In the genomic region with DNA sequence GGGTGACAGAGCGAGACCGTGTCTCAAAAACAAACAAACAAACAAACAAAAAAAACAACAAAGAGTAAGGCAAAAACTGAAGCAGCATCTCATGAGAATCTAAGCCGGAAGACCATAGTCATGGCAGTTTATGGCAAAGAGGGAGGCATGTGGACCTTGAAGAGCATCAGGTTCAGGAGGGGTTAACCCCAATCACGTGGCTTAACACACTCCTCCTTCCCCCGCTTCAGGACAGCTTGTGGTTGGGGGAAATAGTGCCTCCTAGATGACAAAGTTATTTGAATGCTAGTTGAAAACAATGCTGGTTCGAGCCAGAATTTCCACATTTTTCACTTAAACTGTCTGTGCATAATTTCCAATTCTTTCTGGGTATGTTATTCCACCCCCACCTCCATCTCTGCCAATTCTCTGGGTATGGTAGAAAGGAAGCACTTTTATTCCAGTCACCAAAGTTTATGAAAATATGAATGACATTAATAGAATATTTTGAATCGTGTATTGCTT, we compare ENCODE assay signal across 23 cellular contexts. TPM values are rescaled to one million over a fixed set of nuclear protein-coding genes. Genes with fewer than 3 reads are reported as not detected.
"Had no signal": no experiment of that assay in that cellular context is flagged by ENCODE, and none has a peak within 500 bp of the region (broad histone marks: within the 10 kb centered on the region; RNA-seq: fewer than 3 reads in every experiment).

No MANE protein-coding gene starts in this region.

- H3K27me3 ChIP-seq: foreskin keratinocyte, right atrium auricular region, suprapubic skin, upper lobe of right lung had no signal

- ATAC-seq: activated CD8-positive, alpha-beta memory T cell treated with anti-CD3 and anti-CD28 coated beads, Interleukin-2, amount 10 ng/mL, durations not matched to agents 7 days and 5 days; foreskin keratinocyte; natural killer cell treated with Interleukin-12 subunit alpha and Interleukin-12 subunit beta and Interleukin-15 and Interleukin-18, amount 100 ng/mL, for 72 hours; T-helper 17 cell; upper lobe of right lung had no signal

- H3K4me3 ChIP-seq: breast epithelium, right atrium auricular region, suprapubic skin, upper lobe of right lung had no signal

- H3K4me3 Mint-ChIP-seq: activated CD8-positive, alpha-beta memory T cell treated with anti-CD3 and anti-CD28 coated beads, Interleukin-2, amount 10 ng/mL, durations not matched to agents 7 days and 5 days; activated naive CD8-positive, alpha-beta T cell; activated T-cell treated with anti-CD3 and anti-CD28 coated beads, Interleukin-2, amount 50 U/mL, for 24 hours; dendritic cell treated with granulocyte-macrophage colony-stimulating factor and Interleukin-4, amounts not matched to agents 40 ng/mL and 50 ng/mL, for 4 days; immature natural killer cell; natural killer cell treated with Interleukin-12 subunit alpha and Interleukin-12 subunit beta and Interleukin-15 and Interleukin-18, amount 100 ng/mL, for 72 hours; T-helper 17 cell had no signal

- H3K36me3 ChIP-seq: breast epithelium, right atrium auricular region, suprapubic skin, upper lobe of right lung had no signal

- H3K9me3 ChIP-seq: breast epithelium, right atrium auricular region, suprapubic skin, upper lobe of right lung had no signal

- H3K4me1 ChIP-seq: breast epithelium, foreskin keratinocyte, suprapubic skin, upper lobe of right lung had no signal

- H3K27me3 Mint-ChIP-seq: activated CD8-positive, alpha-beta memory T cell treated with anti-CD3 and anti-CD28 coated beads, Interleukin-2, amount 10 ng/mL, durations not matched to agents 7 days and 5 days; activated naive CD8-positive, alpha-beta T cell; dendritic cell treated with granulocyte-macrophage colony-stimulating factor and Interleukin-4, amounts not matched to agents 40 ng/mL and 50 ng/mL, for 4 days; progenitor cell of endocrine pancreas; T-helper 17 cell had no signal

- DNase-seq: activated CD4-positive, CD25-positive, alpha-beta regulatory T cell; activated CD8-positive, alpha-beta memory T cell treated with anti-CD3 and anti-CD28 coated beads, Interleukin-2, amount 10 ng/mL, durations not matched to agents 7 days and 5 days; activated gamma-delta T cell; activated T-cell treated with anti-CD3 and anti-CD28 coated beads, Interleukin-2, amount 50 U/mL, for 24 hours; anterior cingulate cortex; cerebellar nuclear complex; effector memory CD4-positive, alpha-beta T cell; foreskin keratinocyte; hypothalamus; immature natural killer cell; nucleus accumbens; stimulated activated CD4-positive, alpha-beta T cell treated with anti-CD3 and anti-CD28 coated beads, Interleukin-4, amount 100 ng/mL, for 1 hour; stimulated activated naive CD4-positive, alpha-beta T cell; T-helper 17 cell; upper lobe of right lung had no signal

- H3K27ac Mint-ChIP-seq: activated CD8-positive, alpha-beta memory T cell treated with anti-CD3 and anti-CD28 coated beads, Interleukin-2, amount 10 ng/mL, durations not matched to agents 7 days and 5 days; activated naive CD8-positive, alpha-beta T cell; activated T-cell treated with anti-CD3 and anti-CD28 coated beads, Interleukin-2, amount 50 U/mL, for 24 hours; dendritic cell treated with granulocyte-macrophage colony-stimulating factor and Interleukin-4, amounts not matched to agents 40 ng/mL and 50 ng/mL, for 4 days; immature natural killer cell; natural killer cell treated with Interleukin-12 subunit alpha and Interleukin-12 subunit beta and Interleukin-15 and Interleukin-18, amount 100 ng/mL, for 72 hours; progenitor cell of endocrine pancreas; T-helper 17 cell had no signal

- H3K9me3 Mint-ChIP-seq: activated T-cell treated with anti-CD3 and anti-CD28 coated beads, Interleukin-2, amount 50 U/mL, for 24 hours; dendritic cell treated with granulocyte-macrophage colony-stimulating factor and Interleukin-4, amounts not matched to agents 40 ng/mL and 50 ng/mL, for 4 days; immature natural killer cell; natural killer cell treated with Interleukin-12 subunit alpha and Interleukin-12 subunit beta and Interleukin-15 and Interleukin-18, amount 100 ng/mL, for 72 hours had no signal

- H3K36me3 Mint-ChIP-seq: activated CD8-positive, alpha-beta memory T cell treated with anti-CD3 and anti-CD28 coated beads, Interleukin-2, amount 10 ng/mL, durations not matched to agents 7 days and 5 days; activated naive CD8-positive, alpha-beta T cell; immature natural killer cell; natural killer cell treated with Interleukin-12 subunit alpha and Interleukin-12 subunit beta and Interleukin-15 and Interleukin-18, amount 100 ng/mL, for 72 hours had no signal

- H3K27ac ChIP-seq: foreskin keratinocyte, suprapubic skin, upper lobe of right lung had no signal

RNA-seq across cellular contexts. Expression of a gene that starts 37.9 kb away (rescaled TPM):
- total RNA-seq: activated CD8-positive, alpha-beta memory T cell treated with anti-CD3 and anti-CD28 coated beads, Interleukin-2, amount 10 ng/mL, durations not matched to agents 7 days and 5 days; foreskin keratinocyte; liver; natural killer cell treated with Interleukin-12 subunit alpha and Interleukin-12 subunit beta and Interleukin-15 and Interleukin-18, amount 100 ng/mL, for 72 hours; right atrium auricular region; suprapubic skin; T-helper 17 cell had no signal
- polyA plus RNA-seq: foreskin keratinocyte, immature natural killer cell had no signal
